10 cellular contexts compared by ENCODE assay signal in genomic region chr7:105677395-105677701, GRCh38.
A peak's percentile ranks its signal among the peaks of the same experiment; 100 is the strongest.
DNase-seq lines count a peak whose midpoint lies in the region; ATAC-seq and TF ChIP-seq lines count a peak whose summit lies in the region.
"Had no signal": no experiment of that assay in that cellular context is flagged by ENCODE, and none has a peak within 500 bp of the region (broad histone marks: within the 10 kb centered on the region; RNA-seq: fewer than 3 reads in every experiment).

No MANE protein-coding gene starts in this region.

- peak overlapping the region; percentile 89 to 99 (median 95) for H3K4me2 ChIP-seq in BLaER1 treated with 17β-estradiol and CSF1 and Interleukin-3, amounts not matched to agents 10 nM and 100 nM
- no peak overlapping the region for H3K4me2 ChIP-seq in GM23248 (ENCODE audit: unreplicated experiment)

- CTCF ChIA-PET in naive thymus-derived CD4-positive, alpha-beta T cell (lab: Charles Lee), result interaction anchor here (0.6 to 1.9 kb wide), 3 partner anchors 21 to 84 kb away, joined by 3 to 5 read pairs (median 5); no protein-coding TSS in a partner anchor
- CTCF ChIA-PET in Calu3 (lab: Charles Lee), result interaction anchor here (0.5 kb wide), 1 partner anchor 14 kb away, joined by 4 read pairs; no protein-coding TSS in a partner anchor

- no peaks in the 10 kb centered on the region for H3K27me3 Mint-ChIP-seq in activated T-helper 17 cell treated with anti-CD3 and anti-CD28 coated beads, Interleukin-2, amount 50 U/mL, for 72 hours
- H3K27me3 Mint-ChIP-seq in naive thymus-derived CD4-positive, alpha-beta T cell, result no peaks in the 10 kb centered on the region
- H3K27me3 Mint-ChIP-seq in Calu3 (ENCODE audit: unreplicated experiment), result no peaks in the 10 kb centered on the region

- H3K4me1 Mint-ChIP-seq in activated T-helper 17 cell treated with anti-CD3 and anti-CD28 coated beads, Interleukin-2, amount 50 U/mL, for 72 hours, result peaks cover 38% of the 10 kb centered on the region
- H3K4me1 Mint-ChIP-seq in naive thymus-derived CD4-positive, alpha-beta T cell, result peaks cover 52 to 94% (median 87%) of the 10 kb centered on the region in 7 donors
- H3K4me1 Mint-ChIP-seq in Calu3 (ENCODE audit: low read depth, unreplicated experiment), result peaks cover 26% of the 10 kb centered on the region

- POLR2A ChIA-PET in naive thymus-derived CD4-positive, alpha-beta T cell (lab: Charles Lee), result interaction anchor here (0.6 to 5.8 kb wide), 5 partner anchors 13 to 345 kb away, joined by 3 to 60 read pairs (median 3); no protein-coding TSS in a partner anchor

- DNase-seq in ELF-1 (ENCODE audit: low read depth, low spot score), result peak; percentile 12
- no peak for DNase-seq in naive thymus-derived CD4-positive, alpha-beta T cell
- no peak for DNase-seq in Calu3
- DNase-seq in GM23248, result no peak
- DNase-seq in T-helper 9 cell, result no peak
- DNase-seq: DMS 273 treated with DMSO at 0.1 percent for 48 hours, NCI-H2171 treated with DMSO at 0.1 percent for 48 hours had no signal

- no peak for ATAC-seq in activated T-helper 17 cell treated with anti-CD3 and anti-CD28 coated beads, Interleukin-2, amount 50 U/mL, for 72 hours (replicated peaks)
- ATAC-seq in naive thymus-derived CD4-positive, alpha-beta T cell, result no peak
- no peak for ATAC-seq in GM18498 (IDR thresholded peaks at IDR 0.05; ENCODE audit: unreplicated experiment)

- H3K36me3 Mint-ChIP-seq in activated T-helper 17 cell treated with anti-CD3 and anti-CD28 coated beads, Interleukin-2, amount 50 U/mL, for 72 hours (ENCODE audit: low read depth), result peaks cover 11% of the 10 kb centered on the region
- peaks cover 3 to 18% (median 9%) of the 10 kb centered on the region in 5 donors for H3K36me3 Mint-ChIP-seq in naive thymus-derived CD4-positive, alpha-beta T cell
- H3K36me3 Mint-ChIP-seq in Calu3 (ENCODE audit: insufficient read depth, unreplicated experiment), result peaks cover 4% of the 10 kb centered on the region

- WGBS in GM23248 (ENCODE audit: low coverage in 1 of 2, low lambda C conversion rate in 2 of 2, missing lambda C conversion rate in 2 of 2), 2 experiments, result 95% methylated on average over 5 of the region's 5 CpGs

- peak overlapping the region; percentile 52 to 90 (median 83); a peak in 21 of 22 replicates for H3K27ac ChIP-seq in BLaER1 treated with 17β-estradiol and CSF1 and Interleukin-3, amounts not matched to agents 10 nM and 100 nM
- H3K27ac ChIP-seq in naive thymus-derived CD4-positive, alpha-beta T cell (ENCODE audit: low read depth, low read length), result peak overlapping the region; percentile 59
- H3K27ac ChIP-seq in GM23248, result no peak overlapping the region

- H3K4me3 Mint-ChIP-seq in activated T-helper 17 cell treated with anti-CD3 and anti-CD28 coated beads, Interleukin-2, amount 50 U/mL, for 72 hours, result peak overlapping the region; percentile 95
- H3K4me3 Mint-ChIP-seq in naive thymus-derived CD4-positive, alpha-beta T cell, result peak overlapping the region; percentile 53 to 97 (median 86)
- H3K4me3 Mint-ChIP-seq in Calu3 (ENCODE audit: low read depth, unreplicated experiment), result no peak overlapping the region

- H3K4me1 ChIP-seq in BLaER1 treated with 17β-estradiol and CSF1 and Interleukin-3, amounts not matched to agents 10 nM and 100 nM, result peaks cover 57 to 68% (median 59%) of the 10 kb centered on the region in 10 experiments
- peaks cover 50 to 52% of the 10 kb centered on the region in 2 donors for H3K4me1 ChIP-seq in naive thymus-derived CD4-positive, alpha-beta T cell (ENCODE audit: control insufficient read depth in 2 of 2, insufficient read depth in 2 of 2, low read length in 2 of 2)
- H3K4me1 ChIP-seq in GM23248 (ENCODE audit: insufficient read depth), result peaks cover 12% of the 10 kb centered on the region; the same call in 1 of the 2 replicates

- no peaks in the 10 kb centered on the region for H3K27me3 ChIP-seq in BLaER1 treated with 17β-estradiol and CSF1 and Interleukin-3, amounts not matched to agents 10 nM and 100 nM
- no peaks in the 10 kb centered on the region for H3K27me3 ChIP-seq in naive thymus-derived CD4-positive, alpha-beta T cell (ENCODE audit: control insufficient read depth in 2 of 2, insufficient read depth in 2 of 2, low read length in 2 of 2)
- no peaks in the 10 kb centered on the region for H3K27me3 ChIP-seq in GM23248 (replicated peaks; ENCODE audit: insufficient read depth)

- no TSS peak for BruUV-seq in Calu3 (replicated peaks; lab: Mats Ljungman, UMichigan)

- intact Hi-C loops in naive thymus-derived CD4-positive, alpha-beta T cell (cut with micrococcal nuclease), result loop anchor here (2.0 to 5.0 kb wide), 6 partner anchors 21 to 605 kb away; partner anchors contain the start of genes ATXN7L1 (in 1 of the 2), NAMPT (in 1 of the 2) and RINT1 (in 1 of the 2)
- intact Hi-C loops in Calu3 (cut with micrococcal nuclease; ENCODE audit: unreplicated experiment), result no loop called here

- H3F3A ChIP-seq in GM23248 (ENCODE audit: insufficient read depth), result peaks cover 6% of the 10 kb centered on the region; the same call in 1 of the 2 replicates

- H3K9me3 Mint-ChIP-seq in activated T-helper 17 cell treated with anti-CD3 and anti-CD28 coated beads, Interleukin-2, amount 50 U/mL, for 72 hours, result no peaks in the 10 kb centered on the region
- peaks cover 0 to 3% (median 0%) of the 10 kb centered on the region in 11 donors for H3K9me3 Mint-ChIP-seq in naive thymus-derived CD4-positive, alpha-beta T cell
- no peaks in the 10 kb centered on the region for H3K9me3 Mint-ChIP-seq in Calu3 (ENCODE audit: low read depth, unreplicated experiment)

- no peaks in the 10 kb centered on the region for H3K9me2 ChIP-seq in GM23248 (ENCODE audit: insufficient read depth)

- H3K27ac Mint-ChIP-seq in activated T-helper 17 cell treated with anti-CD3 and anti-CD28 coated beads, Interleukin-2, amount 50 U/mL, for 72 hours, result peak overlapping the region; percentile 98
- H3K27ac Mint-ChIP-seq in naive thymus-derived CD4-positive, alpha-beta T cell, result peak overlapping the region; percentile 87 to 99 (median 95)
- no peak overlapping the region for H3K27ac Mint-ChIP-seq in Calu3 (ENCODE audit: unreplicated experiment)

- H4K20me1 ChIP-seq in BLaER1 treated with 17β-estradiol and CSF1 and Interleukin-3, amounts not matched to agents 10 nM and 100 nM, result peaks cover 0 to 11% (median 0%) of the 10 kb centered on the region in 11 experiments; a peak in 2 of 22 replicates
- H4K20me1 ChIP-seq in GM23248 (ENCODE audit: insufficient read depth), result no peaks in the 10 kb centered on the region

- in situ Hi-C loops in GM23248 (cut with MboI), result no loop called here

- H3K79me2 ChIP-seq in GM23248 (ENCODE audit: insufficient read depth), result no peaks in the 10 kb centered on the region

- H3K36me3 ChIP-seq in BLaER1 treated with 17β-estradiol and CSF1 and Interleukin-3, amounts not matched to agents 10 nM and 100 nM, result peaks cover 0 to 10% (median 0%) of the 10 kb centered on the region in 11 experiments; a peak in 1 of 22 replicates
- H3K36me3 ChIP-seq in naive thymus-derived CD4-positive, alpha-beta T cell (ENCODE audit: control insufficient read depth in 2 of 3, insufficient read depth in 3 of 3, low read length in 3 of 3), result no peaks in the 10 kb centered on the region
- H3K36me3 ChIP-seq in GM23248 (ENCODE audit: low read depth), result no peaks in the 10 kb centered on the region

- H3K4me3 ChIP-seq in BLaER1 treated with 17β-estradiol and CSF1 and Interleukin-3, amounts not matched to agents 10 nM and 100 nM, result peak overlapping the region; percentile 53 to 74 (median 65); a peak in 18 of 20 replicates
- H3K4me3 ChIP-seq in naive thymus-derived CD4-positive, alpha-beta T cell (ENCODE audit: low read length), result peak overlapping the region; percentile 37
- no peak overlapping the region for H3K4me3 ChIP-seq in GM23248

- no peaks in the 10 kb centered on the region for H3K9me3 ChIP-seq in BLaER1 treated with 17β-estradiol and CSF1 and Interleukin-3, amounts not matched to agents 10 nM and 100 nM (replicated peaks in 1 of 11)
- no peaks in the 10 kb centered on the region for H3K9me3 ChIP-seq in naive thymus-derived CD4-positive, alpha-beta T cell (ENCODE audit: control insufficient read depth in 2 of 3, low read length in 3 of 3)
- no peaks in the 10 kb centered on the region for H3K9me3 ChIP-seq in GM23248 (ENCODE audit: low read depth)

- H2AFZ ChIP-seq in GM23248, result no peak overlapping the region

- TF ChIP-seq CTCF in Calu3 (IDR thresholded peaks at IDR 0.05; ENCODE audit: unreplicated experiment), result no peak

- peak overlapping the region; percentile 51 to 86 (median 80); a peak in 21 of 22 replicates for H3K9ac ChIP-seq in BLaER1 treated with 17β-estradiol and CSF1 and Interleukin-3, amounts not matched to agents 10 nM and 100 nM
- H3K9ac ChIP-seq in GM23248, result no peak overlapping the region
